Comparison of ENCODE assay signal across 8 cellular contexts in genomic region chr5:84088996-84089395, GRCh38.
DNase-seq lines count a peak whose midpoint lies in the region; ATAC-seq and TF ChIP-seq lines count a peak whose summit lies in the region.

No MANE protein-coding gene starts in this region.

- no peaks in the 10 kb centered on the region for H3K4me1 ChIP-seq in liver (ENCODE audit: control insufficient read depth in 4 of 4, insufficient read depth in 4 of 4, low read length in 3 of 4)

- 34% methylated on average over 2 of the region's 2 CpGs for WGBS in liver

- H3K36me3 ChIP-seq in liver (ENCODE audit: control insufficient read depth in 4 of 4, insufficient read depth in 3 of 4, low read depth in 1 of 4, low read length in 3 of 4) = no peaks in the 10 kb centered on the region

- no peak overlapping the region for H3K4me3 ChIP-seq in liver (ENCODE audit: low read depth in 1 of 3, low read length in 3 of 3)

- TF ChIP-seq CTCF in VCaP (conservative IDR thresholded peaks at IDR 0.05) (peak; percentile 17; the same call in 1 of the 2 replicates), liver (IDR thresholded peaks at IDR 0.05; ENCODE audit: low read depth, low read length, missing input control) (peak; percentile 12)

- ATAC-seq in GM21529 (IDR thresholded peaks at IDR 0.05; ENCODE audit: unreplicated experiment) = no peak
- ATAC-seq in GM21360 (IDR thresholded peaks at IDR 0.05; ENCODE audit: unreplicated experiment) = no peak

- H3K9me3 ChIP-seq in liver (ENCODE audit: control insufficient read depth in 4 of 4, low read length in 3 of 4) = no peaks in the 10 kb centered on the region

- H3K27ac ChIP-seq in VCaP (no peak overlapping the region), liver (ENCODE audit: low read depth in 1 of 2, low read length in 2 of 2) (no peak overlapping the region)

- H3K27me3 ChIP-seq in liver (ENCODE audit: control insufficient read depth in 4 of 4, insufficient read depth in 4 of 4, low read length in 3 of 4) = no peaks in the 10 kb centered on the region

- DNase-seq in EH (ENCODE audit: low read depth) (peak; percentile 10), HT-29 (ENCODE audit: low spot score) (peak; percentile 52), NCI-H1092 treated with DMSO at 0.1 percent for 48 hours (lab: John Stamatoyannopoulos, UW) (no peak), middle frontal gyrus (ENCODE audit: extremely low spot score, low spot score) (no peak)

- no peak overlapping the region for H3K9ac ChIP-seq in liver (ENCODE audit: low read depth in 1 of 2, low read length in 2 of 2)

- TF ChIP-seq RAD21 in liver (IDR thresholded peaks at IDR 0.05) = peak; percentile 36 to 62

TF ChIP-seq in liver, 16 proteins besides CTCF, POLR2A, EP300 and RAD21:
- TF ChIP-seq HNF4G (IDR thresholded peaks at IDR 0.05) = no peak
- TF ChIP-seq EGR1 (IDR thresholded peaks at IDR 0.05; ENCODE audit: low read depth in 2 of 2) = no peak
- TF ChIP-seq REST (IDR thresholded peaks at IDR 0.05) = no peak
- no peak for TF ChIP-seq JUND (IDR thresholded peaks at IDR 0.05)
- no peak for TF ChIP-seq ATF3 (IDR thresholded peaks at IDR 0.05)
- TF ChIP-seq FOXA1 (IDR thresholded peaks at IDR 0.05) = no peak
- TF ChIP-seq RXRA (IDR thresholded peaks at IDR 0.05) = no peak
- no peak for TF ChIP-seq NR2F2 (IDR thresholded peaks at IDR 0.05)
- TF ChIP-seq YY1 (IDR thresholded peaks at IDR 0.05) = no peak

Comparison
In these comparisons a context has a peak if more than half of its experiments do, and no peak if none do; other contexts are left out.
1. DNase-seq: peak in EH (single experiment) and HT-29 (single experiment); none in NCI-H1092 treated with DMSO at 0.1 percent for 48 hours (single experiment) and middle frontal gyrus (single experiment).